Comparison of ENCODE assay signal across 26 cellular contexts in the genomic region with DNA sequence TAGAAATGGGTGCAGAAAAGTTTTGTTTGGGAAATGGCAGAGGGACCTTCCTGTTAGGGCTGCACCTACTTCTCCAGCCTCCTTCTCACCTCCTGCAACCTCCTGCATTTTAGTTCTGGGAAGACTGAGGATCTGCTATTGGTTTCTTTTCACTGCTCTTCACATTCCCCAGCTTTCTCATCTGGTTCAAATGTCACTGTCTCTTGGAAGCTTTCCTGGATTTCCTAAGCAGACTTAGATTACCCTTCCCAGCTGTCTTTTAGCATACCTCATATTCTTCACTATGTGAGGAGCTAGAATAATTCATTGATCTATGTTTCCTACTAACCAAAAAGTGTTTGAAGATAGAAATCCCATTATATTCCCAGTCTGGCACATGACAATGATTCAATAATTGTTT.
"Had no signal": no experiment of that assay in that cellular context is flagged by ENCODE, and none has a peak within 500 bp of the region (broad histone marks: within the 10 kb centered on the region; RNA-seq: fewer than 3 reads in every experiment).

No MANE protein-coding gene starts in this region.

- H3K36me3 Mint-ChIP-seq: activated naive CD4-positive, alpha-beta T cell treated with anti-CD3 and anti-CD28 coated beads, Interleukin-2, amount 50 U/mL, for 24 hours; brain; memory B cell; naive B cell had no signal

- ATAC-seq: esophagus mucosa, foreskin keratinocyte, mucosa of descending colon, upper lobe of right lung had no signal

- H3K9me3 ChIP-seq: mucosa of descending colon, thyroid gland, upper lobe of right lung had no signal

- H3K9me3 Mint-ChIP-seq: memory B cell had no signal

- H3K27ac Mint-ChIP-seq: activated naive CD4-positive, alpha-beta T cell treated with anti-CD3 and anti-CD28 coated beads, Interleukin-2, amount 50 U/mL, for 24 hours; memory B cell; stimulated activated naive CD8-positive, alpha-beta T cell treated with anti-CD3 and anti-CD28 coated beads, Interleukin-15, Interleukin-2, amounts not matched to agents 100 ng/mL and 50 ng/mL, for 24 hours had no signal

- H3K4me1 ChIP-seq: thyroid gland had no signal

- H3K36me3 ChIP-seq: thyroid gland, upper lobe of right lung had no signal

- DNase-seq: activated CD4-positive, alpha-beta T cell treated with anti-CD3 and anti-CD28 coated beads for 1 hour; activated CD4-positive, alpha-beta T cell treated with anti-CD3 and anti-CD28 coated beads, Interleukin-2, amount 50 U/mL, for 1 hour; activated gamma-delta T cell treated with Interleukin-2 at 50 U/mL for 16 hours; activated T-cell treated with anti-CD3 and anti-CD28 coated beads, Interleukin-2, amount 50 U/mL, for 1 hour; aorta; caudate nucleus; effector memory CD4-positive, alpha-beta T cell; foreskin keratinocyte; hippocampal formation; kidney glomerular epithelial cell; mucosa of descending colon; naive B cell; occipital lobe; posterior cingulate gyrus; retina; stimulated activated CD4-positive, alpha-beta T cell treated with anti-CD3 and anti-CD28 coated beads, Interleukin-1b, Interleukin-23, amount 100 ng/mL, for 48 hours; substantia nigra; T-helper 1 cell; thyroid gland; upper lobe of right lung had no signal

- H3K27me3 ChIP-seq: foreskin keratinocyte, thyroid gland, upper lobe of right lung had no signal

- H3K4me1 Mint-ChIP-seq: activated naive CD4-positive, alpha-beta T cell treated with anti-CD3 and anti-CD28 coated beads, Interleukin-2, amount 50 U/mL, for 24 hours had no signal

- H3K4me3 Mint-ChIP-seq: activated naive CD4-positive, alpha-beta T cell treated with anti-CD3 and anti-CD28 coated beads, Interleukin-2, amount 50 U/mL, for 24 hours; brain; memory B cell; naive B cell; neural crest cell; stimulated activated naive CD8-positive, alpha-beta T cell treated with anti-CD3 and anti-CD28 coated beads, Interleukin-15, Interleukin-2, amounts not matched to agents 100 ng/mL and 50 ng/mL, for 24 hours had no signal

- H3K4me3 ChIP-seq: mucosa of descending colon, thyroid gland, upper lobe of right lung had no signal

- H3K27ac ChIP-seq: foreskin keratinocyte, thyroid gland, upper lobe of right lung had no signal
